9 cellular contexts compared by ENCODE assay signal in the genomic region with DNA sequence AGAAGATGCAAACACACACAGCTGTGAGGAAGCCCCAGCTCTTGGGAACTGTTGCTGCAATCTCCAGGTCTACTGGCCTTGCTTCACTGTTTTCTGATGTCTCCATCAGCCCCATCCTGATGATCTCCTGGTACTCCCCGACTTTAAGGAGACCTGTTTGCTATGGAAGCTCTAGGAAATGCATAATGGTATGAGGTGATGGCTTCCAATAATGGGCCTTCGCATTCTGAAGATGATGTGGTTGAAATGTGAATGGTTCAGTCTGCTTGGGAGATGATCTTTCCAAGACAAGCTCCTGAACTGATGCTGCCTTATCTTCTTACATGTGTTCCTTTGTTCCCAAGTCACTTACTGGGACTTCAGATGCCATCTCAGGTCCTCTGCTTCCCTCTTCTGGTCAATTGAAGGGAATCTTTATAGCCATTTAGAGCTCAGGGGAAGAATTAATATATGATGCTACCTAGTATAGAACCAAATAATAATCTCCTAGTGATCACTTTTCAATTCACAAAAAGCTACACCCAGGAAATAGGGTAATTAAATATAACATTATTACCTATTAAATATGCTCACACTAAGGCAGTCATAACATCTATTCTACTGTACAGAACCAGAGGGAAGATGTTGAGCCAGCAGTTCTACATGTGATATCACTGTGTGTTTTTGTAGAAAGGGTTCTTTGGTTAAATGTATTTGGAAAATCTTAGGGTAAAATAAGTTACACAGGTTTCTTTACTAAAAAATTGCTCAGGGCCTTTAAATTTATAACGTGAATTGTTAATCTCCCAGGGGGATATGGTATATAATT.
DNase-seq lines count a peak whose midpoint lies in the region; ATAC-seq and TF ChIP-seq lines count a peak whose summit lies in the region.
"Had no signal": no experiment of that assay in that cellular context is flagged by ENCODE, and none has a peak within 500 bp of the region (broad histone marks: within the 10 kb centered on the region; RNA-seq: fewer than 3 reads in every experiment).

No MANE protein-coding gene starts in this region.

- H3K9me3 ChIP-seq in right lobe of liver: no peaks in the 10 kb centered on the region

- DNase-seq in AG09319 (ENCODE audit: extremely low read depth, low read depth) (peak; percentile 51), HFF-Myc (ENCODE audit: extremely low read depth, low read depth) (peak; percentile 47), NCI-H748 treated with DMSO at 0.1 percent for 48 hours (lab: John Stamatoyannopoulos, UW) (peak; percentile 64), chondrocyte (ENCODE audit: low spot score) (no peak), right lobe of liver (no peak), UCSD-AML1 (lab: John Stamatoyannopoulos, UW; ENCODE audit: unreplicated experiment) (no peak)
- no peak for DNase-seq in activated CD4-positive, alpha-beta T cell treated with anti-CD3 and anti-CD28 coated beads for 1 hour

- TF ChIP-seq CTCF in AG09319 (IDR thresholded peaks at IDR 0.05; ENCODE audit: low read depth, low read length) (peak; percentile 57), HFF-Myc (IDR thresholded peaks at IDR 0.05; ENCODE audit: low read depth, low read length, missing control alignments) (peak; percentile 50), chondrocyte (IDR thresholded peaks at IDR 0.05) (peak; percentile 89), right lobe of liver (IDR thresholded peaks at IDR 0.05) (peak; percentile 21 to 55 (median 44))

- H3K4me3 ChIP-seq in HFF-Myc (replicated peaks; ENCODE audit: low read depth, low read length) (no peak overlapping the region), right lobe of liver (no peak overlapping the region)

- ATAC-seq in right lobe of liver: peak in 2 of 4 donors; percentile 47 to 61
- no peak for ATAC-seq in GM21717 (IDR thresholded peaks at IDR 0.05; ENCODE audit: unreplicated experiment)

- H3K36me3 ChIP-seq in right lobe of liver: no peaks in the 10 kb centered on the region

- no peaks in the 10 kb centered on the region for H3K4me1 Mint-ChIP-seq in chondrocyte (ENCODE audit: low read depth)

- no peaks in the 10 kb centered on the region for H3K4me1 ChIP-seq in right lobe of liver

- intact Hi-C loops in right lobe of liver (cut with DNase I): no loop called here

- H3K4me3 Mint-ChIP-seq in chondrocyte (ENCODE audit: unreplicated experiment): no peak overlapping the region
- H3K4me3 Mint-ChIP-seq: dendritic cell treated with granulocyte-macrophage colony-stimulating factor and Interleukin-4, amounts not matched to agents 40 ng/mL and 50 ng/mL, for 4 days had no signal

- H3K27me3 ChIP-seq in right lobe of liver: no peaks in the 10 kb centered on the region

- WGBS in right lobe of liver (ENCODE audit: insufficient coverage, low coverage, low lambda C conversion rate, missing lambda C conversion rate): 58% methylated on average over 2 of the region's 3 CpGs

- H3K36me3 Mint-ChIP-seq in chondrocyte (ENCODE audit: low read depth): no peaks in the 10 kb centered on the region

- H3K27ac ChIP-seq in right lobe of liver: no peak overlapping the region

- no peaks in the 10 kb centered on the region for H3K27me3 Mint-ChIP-seq in chondrocyte (ENCODE audit: low read depth)

- TF ChIP-seq POLR2A in right lobe of liver (IDR thresholded peaks at IDR 0.05): no peak

- no peaks in the 10 kb centered on the region for H3K9me3 Mint-ChIP-seq in chondrocyte (ENCODE audit: low read depth)
- H3K9me3 Mint-ChIP-seq: dendritic cell treated with granulocyte-macrophage colony-stimulating factor and Interleukin-4, amounts not matched to agents 40 ng/mL and 50 ng/mL, for 4 days had no signal

- no peak overlapping the region for H3K27ac Mint-ChIP-seq in chondrocyte (ENCODE audit: unreplicated experiment)
- H3K27ac Mint-ChIP-seq: dendritic cell treated with granulocyte-macrophage colony-stimulating factor and Interleukin-4, amounts not matched to agents 40 ng/mL and 50 ng/mL, for 4 days had no signal

Comparison
In these comparisons a context has a peak if more than half of its experiments do, and no peak if none do; other contexts are left out.
1. DNase-seq: peak in AG09319 (single experiment), HFF-Myc (single experiment) and NCI-H748 treated with DMSO at 0.1 percent for 48 hours (single experiment); none in chondrocyte (single experiment), right lobe of liver (0 of 3), UCSD-AML1 (single experiment) and activated CD4-positive, alpha-beta T cell treated with anti-CD3 and anti-CD28 coated beads for 1 hour (single experiment).
2. Peak in every context shown above with its lines, with median percentiles within 50 percentile points of each other: CTCF ChIP-seq.